1 cellular context compared by ENCODE assay signal in the genomic region with DNA sequence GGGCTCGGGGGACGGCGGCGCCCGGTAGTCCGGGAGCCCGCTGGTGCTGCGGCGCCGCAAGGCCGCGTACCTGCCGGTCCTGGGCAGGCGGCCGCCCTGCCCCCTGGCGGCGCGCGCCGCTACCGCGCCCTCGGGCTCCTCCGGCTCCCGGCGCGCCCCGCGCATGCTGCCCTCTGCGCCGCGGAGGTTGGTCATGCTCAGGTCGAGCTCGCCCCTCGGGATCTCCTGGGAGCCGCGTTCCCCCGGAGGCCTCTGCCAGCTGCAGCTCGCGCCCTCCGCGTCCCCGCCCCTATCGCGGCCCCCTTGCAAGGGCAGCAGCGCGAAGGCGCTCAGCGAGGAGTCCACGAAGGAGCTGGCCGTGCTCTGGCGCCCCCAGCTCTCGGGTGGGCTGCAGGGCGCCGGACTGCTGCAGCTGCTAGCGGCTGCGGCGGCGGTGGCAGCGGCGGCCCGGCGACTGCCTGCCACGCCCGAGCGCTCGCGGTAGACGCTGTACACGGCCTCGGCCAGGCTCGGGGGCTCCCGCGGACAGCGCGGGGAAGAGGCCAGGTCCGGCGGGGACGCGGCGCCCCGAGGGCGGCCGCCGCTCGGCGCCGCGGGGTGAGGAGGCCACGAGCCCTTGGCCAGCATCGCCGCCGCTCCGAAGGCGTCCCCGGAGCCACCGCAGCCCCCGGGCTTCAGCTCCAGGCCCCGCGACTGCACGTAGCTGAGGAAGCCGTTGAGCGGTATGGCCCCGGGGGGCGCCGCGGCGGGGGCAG.
TF ChIP-seq lines count a peak whose summit lies in the region.

No MANE protein-coding gene starts in this region.

TF ChIP-seq in HepG2, 621 proteins besides CTCF, POLR2A, EP300 and RAD21 (continued from another document):
- TF ChIP-seq, protein P1, sequence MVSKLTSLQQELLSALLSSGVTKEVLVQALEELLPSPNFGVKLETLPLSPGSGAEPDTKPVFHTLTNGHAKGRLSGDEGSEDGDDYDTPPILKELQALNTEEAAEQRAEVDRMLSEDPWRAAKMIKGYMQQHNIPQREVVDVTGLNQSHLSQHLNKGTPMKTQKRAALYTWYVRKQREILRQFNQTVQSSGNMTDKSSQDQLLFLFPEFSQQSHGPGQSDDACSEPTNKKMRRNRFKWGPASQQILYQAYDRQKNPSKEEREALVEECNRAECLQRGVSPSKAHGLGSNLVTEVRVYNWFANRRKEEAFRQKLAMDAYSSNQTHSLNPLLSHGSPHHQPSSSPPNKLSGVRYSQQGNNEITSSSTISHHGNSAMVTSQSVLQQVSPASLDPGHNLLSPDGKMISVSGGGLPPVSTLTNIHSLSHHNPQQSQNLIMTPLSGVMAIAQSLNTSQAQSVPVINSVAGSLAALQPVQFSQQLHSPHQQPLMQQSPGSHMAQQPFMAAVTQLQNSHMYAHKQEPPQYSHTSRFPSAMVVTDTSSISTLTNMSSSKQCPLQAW (CRISPR knock-in tag; IDR thresholded peaks at IDR 0.05), result no peak
- TF ChIP-seq NBN (conservative IDR thresholded peaks at IDR 0.05), result no peak
- TF ChIP-seq, protein P2, sequence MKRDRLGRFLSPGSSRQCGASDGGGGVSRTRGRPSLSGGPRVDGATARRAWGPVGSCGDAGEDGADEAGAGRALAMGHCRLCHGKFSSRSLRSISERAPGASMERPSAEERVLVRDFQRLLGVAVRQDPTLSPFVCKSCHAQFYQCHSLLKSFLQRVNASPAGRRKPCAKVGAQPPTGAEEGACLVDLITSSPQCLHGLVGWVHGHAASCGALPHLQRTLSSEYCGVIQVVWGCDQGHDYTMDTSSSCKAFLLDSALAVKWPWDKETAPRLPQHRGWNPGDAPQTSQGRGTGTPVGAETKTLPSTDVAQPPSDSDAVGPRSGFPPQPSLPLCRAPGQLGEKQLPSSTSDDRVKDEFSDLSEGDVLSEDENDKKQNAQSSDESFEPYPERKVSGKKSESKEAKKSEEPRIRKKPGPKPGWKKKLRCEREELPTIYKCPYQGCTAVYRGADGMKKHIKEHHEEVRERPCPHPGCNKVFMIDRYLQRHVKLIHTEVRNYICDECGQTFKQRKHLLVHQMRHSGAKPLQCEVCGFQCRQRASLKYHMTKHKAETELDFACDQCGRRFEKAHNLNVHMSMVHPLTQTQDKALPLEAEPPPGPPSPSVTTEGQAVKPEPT (CRISPR knock-in tag; IDR thresholded peaks at IDR 0.05; ENCODE audit: low read depth), result peak; percentile 51; the same call in 1 of the 2 replicates
- TF ChIP-seq ZBTB7B (CRISPR knock-in tag; IDR thresholded peaks at IDR 0.05), result 0 out of 2 replicates have a peak, but pooled peaks have one; percentile 58
- peak; percentile 46; the same call in 1 of the 2 replicates for TF ChIP-seq ARNT2 (CRISPR knock-in tag; IDR thresholded peaks at IDR 0.05; ENCODE audit: low read depth)
- TF ChIP-seq, protein P3, sequence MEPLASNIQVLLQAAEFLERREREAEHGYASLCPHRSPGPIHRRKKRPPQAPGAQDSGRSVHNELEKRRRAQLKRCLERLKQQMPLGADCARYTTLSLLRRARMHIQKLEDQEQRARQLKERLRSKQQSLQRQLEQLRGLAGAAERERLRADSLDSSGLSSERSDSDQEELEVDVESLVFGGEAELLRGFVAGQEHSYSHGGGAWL (CRISPR knock-in tag; IDR thresholded peaks at IDR 0.05), result peak; percentile 48; the same call in 1 of the 2 replicates
- TF ChIP-seq ZNF143 (CRISPR knock-in tag; IDR thresholded peaks at IDR 0.05), result peak; percentile 24; the same call in 1 of the 2 replicates
- peak; percentile 67 for TF ChIP-seq ZMYM4 (CRISPR knock-in tag; IDR thresholded peaks at IDR 0.05)
- TF ChIP-seq, protein P4, sequence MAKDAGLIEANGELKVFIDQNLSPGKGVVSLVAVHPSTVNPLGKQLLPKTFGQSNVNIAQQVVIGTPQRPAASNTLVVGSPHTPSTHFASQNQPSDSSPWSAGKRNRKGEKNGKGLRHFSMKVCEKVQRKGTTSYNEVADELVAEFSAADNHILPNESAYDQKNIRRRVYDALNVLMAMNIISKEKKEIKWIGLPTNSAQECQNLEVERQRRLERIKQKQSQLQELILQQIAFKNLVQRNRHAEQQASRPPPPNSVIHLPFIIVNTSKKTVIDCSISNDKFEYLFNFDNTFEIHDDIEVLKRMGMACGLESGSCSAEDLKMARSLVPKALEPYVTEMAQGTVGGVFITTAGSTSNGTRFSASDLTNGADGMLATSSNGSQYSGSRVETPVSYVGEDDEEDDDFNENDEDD (CRISPR knock-in tag; IDR thresholded peaks at IDR 0.05; ENCODE audit: borderline replicate concordance), result peak; percentile 49; the same call in 1 of the 2 replicates
- peak; percentile 42; the same call in 1 of the 2 replicates for TF ChIP-seq ZNF564 (CRISPR knock-in tag; IDR thresholded peaks at IDR 0.05)
- TF ChIP-seq YY1 (IDR thresholded peaks at IDR 0.05; ENCODE audit: insufficient read depth, insufficient replicate concordance, low read depth, low read length), result peak; percentile 5
- TF ChIP-seq, protein P5, sequence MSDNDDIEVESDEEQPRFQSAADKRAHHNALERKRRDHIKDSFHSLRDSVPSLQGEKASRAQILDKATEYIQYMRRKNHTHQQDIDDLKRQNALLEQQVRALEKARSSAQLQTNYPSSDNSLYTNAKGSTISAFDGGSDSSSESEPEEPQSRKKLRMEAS (IDR thresholded peaks at IDR 0.05), result peak; percentile 66
- TF ChIP-seq HDAC1 (CRISPR knock-in tag; IDR thresholded peaks at IDR 0.05), result 0 out of 2 replicates have a peak, but pooled peaks have one; percentile 29
- TF ChIP-seq POGZ (CRISPR knock-in tag; IDR thresholded peaks at IDR 0.05), result peak; percentile 16; the same call in 1 of the 2 replicates
- TF ChIP-seq, protein P6, sequence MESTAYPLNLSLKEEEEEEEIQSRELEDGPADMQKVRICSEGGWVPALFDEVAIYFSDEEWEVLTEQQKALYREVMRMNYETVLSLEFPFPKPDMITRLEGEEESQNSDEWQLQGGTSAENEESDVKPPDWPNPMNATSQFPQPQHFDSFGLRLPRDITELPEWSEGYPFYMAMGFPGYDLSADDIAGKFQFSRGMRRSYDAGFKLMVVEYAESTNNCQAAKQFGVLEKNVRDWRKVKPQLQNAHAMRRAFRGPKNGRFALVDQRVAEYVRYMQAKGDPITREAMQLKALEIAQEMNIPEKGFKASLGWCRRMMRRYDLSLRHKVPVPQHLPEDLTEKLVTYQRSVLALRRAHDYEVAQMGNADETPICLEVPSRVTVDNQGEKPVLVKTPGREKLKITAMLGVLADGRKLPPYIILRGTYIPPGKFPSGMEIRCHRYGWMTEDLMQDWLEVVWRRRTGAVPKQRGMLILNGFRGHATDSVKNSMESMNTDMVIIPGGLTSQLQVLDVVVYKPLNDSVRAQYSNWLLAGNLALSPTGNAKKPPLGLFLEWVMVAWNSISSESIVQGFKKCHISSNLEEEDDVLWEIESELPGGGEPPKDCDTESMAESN (CRISPR knock-in tag; conservative IDR thresholded peaks at IDR 0.05), result 0 out of 2 replicates have a peak, but pooled peaks have one; percentile 41
- no peak for TF ChIP-seq ATM (IDR thresholded peaks at IDR 0.05; ENCODE audit: borderline replicate concordance)
- TF ChIP-seq, protein P7, sequence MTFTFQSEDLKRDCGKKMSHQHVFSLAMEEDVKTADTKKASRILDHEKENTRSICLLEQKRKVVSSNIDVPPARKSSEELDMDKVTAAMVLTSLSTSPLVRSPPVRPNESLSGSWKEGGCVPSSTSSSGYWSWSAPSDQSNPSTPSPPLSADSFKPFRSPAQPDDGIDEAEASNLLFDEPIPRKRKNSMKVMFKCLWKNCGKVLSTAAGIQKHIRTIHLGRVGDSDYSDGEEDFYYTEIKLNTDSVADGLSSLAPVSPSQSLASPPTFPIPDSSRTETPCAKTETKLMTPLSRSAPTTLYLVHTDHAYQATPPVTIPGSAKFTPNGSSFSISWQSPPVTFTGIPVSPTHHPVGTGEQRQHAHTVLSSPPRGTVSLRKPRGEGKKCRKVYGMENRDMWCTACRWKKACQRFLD (CRISPR knock-in tag; IDR thresholded peaks at IDR 0.05; ENCODE audit: borderline replicate concordance), result no peak
- peak; percentile 45; the same call in 1 of the 2 replicates for TF ChIP-seq ZNF768 (CRISPR knock-in tag; IDR thresholded peaks at IDR 0.05)
- TF ChIP-seq TBX2 (CRISPR knock-in tag; IDR thresholded peaks at IDR 0.05; ENCODE audit: borderline replicate concordance), result peak; percentile 47; the same call in 1 of the 2 replicates
- TF ChIP-seq FOXC1 (CRISPR knock-in tag; IDR thresholded peaks at IDR 0.05; ENCODE audit: borderline replicate concordance), result peak; percentile 76; the same call in 1 of the 2 replicates
- TF ChIP-seq ZNF205 (CRISPR knock-in tag; IDR thresholded peaks at IDR 0.05), result peak; percentile 98
- TF ChIP-seq, protein P8, sequence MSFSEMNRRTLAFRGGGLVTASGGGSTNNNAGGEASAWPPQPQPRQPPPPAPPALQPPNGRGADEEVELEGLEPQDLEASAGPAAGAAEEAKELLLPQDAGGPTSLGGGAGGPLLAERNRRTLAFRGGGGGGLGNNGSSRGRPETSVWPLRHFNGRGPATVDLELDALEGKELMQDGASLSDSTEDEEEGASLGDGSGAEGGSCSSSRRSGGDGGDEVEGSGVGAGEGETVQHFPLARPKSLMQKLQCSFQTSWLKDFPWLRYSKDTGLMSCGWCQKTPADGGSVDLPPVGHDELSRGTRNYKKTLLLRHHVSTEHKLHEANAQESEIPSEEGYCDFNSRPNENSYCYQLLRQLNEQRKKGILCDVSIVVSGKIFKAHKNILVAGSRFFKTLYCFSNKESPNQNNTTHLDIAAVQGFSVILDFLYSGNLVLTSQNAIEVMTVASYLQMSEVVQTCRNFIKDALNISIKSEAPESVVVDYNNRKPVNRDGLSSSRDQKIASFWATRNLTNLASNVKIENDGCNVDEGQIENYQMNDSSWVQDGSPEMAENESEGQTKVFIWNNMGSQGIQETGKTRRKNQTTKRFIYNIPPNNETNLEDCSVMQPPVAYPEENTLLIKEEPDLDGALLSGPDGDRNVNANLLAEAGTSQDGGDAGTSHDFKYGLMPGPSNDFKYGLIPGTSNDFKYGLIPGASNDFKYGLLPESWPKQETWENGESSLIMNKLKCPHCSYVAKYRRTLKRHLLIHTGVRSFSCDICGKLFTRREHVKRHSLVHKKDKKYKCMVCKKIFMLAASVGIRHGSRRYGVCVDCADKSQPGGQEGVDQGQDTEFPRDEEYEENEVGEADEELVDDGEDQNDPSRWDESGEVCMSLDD (CRISPR knock-in tag; IDR thresholded peaks at IDR 0.05; ENCODE audit: borderline replicate concordance), result no peak
- TF ChIP-seq STAG1 (CRISPR knock-in tag; IDR thresholded peaks at IDR 0.05), result peak; percentile 30
- peak; percentile 43 for TF ChIP-seq ZNF431 (CRISPR knock-in tag; IDR thresholded peaks at IDR 0.05; ENCODE audit: borderline replicate concordance, low read depth)
- no peak for TF ChIP-seq MAZ (IDR thresholded peaks at IDR 0.05; ENCODE audit: borderline replicate concordance, low read depth, low read length)
- peak; percentile 78 for TF ChIP-seq MAZ (CRISPR knock-in tag; IDR thresholded peaks at IDR 0.05; ENCODE audit: low read depth)
- TF ChIP-seq HNRNPLL (IDR thresholded peaks at IDR 0.05; ENCODE audit: low read depth, low read length, poor library complexity, severe bottlenecking), result peak; percentile 19
- TF ChIP-seq ZFY (CRISPR knock-in tag; IDR thresholded peaks at IDR 0.05), result peak; percentile 62; the same call in 1 of the 2 replicates
- TF ChIP-seq TCF12 (IDR thresholded peaks at IDR 0.05), result no peak
- no peak for TF ChIP-seq TCF12 (CRISPR knock-in tag; IDR thresholded peaks at IDR 0.05)
